In genomic region chr12:11743333-11743732, GRCh38 we compare ENCODE assay signal across 1 cellular context.
TF ChIP-seq lines count a peak whose summit lies in the region.

No MANE protein-coding gene starts in this region.

TF ChIP-seq in WTC11, 78 proteins besides CTCF, POLR2A, EP300 and RAD21 (continued from another document):
- TF ChIP-seq STAT6 (CRISPR knock-in tag; conservative IDR thresholded peaks at IDR 0.05; ENCODE audit: low read depth) (no peak), MAX (CRISPR knock-in tag; IDR thresholded peaks at IDR 0.05) (no peak), NFE2L1 (CRISPR knock-in tag; IDR thresholded peaks at IDR 0.05) (no peak)
